ENCODE assay signal across 8 cellular contexts in the genomic region with DNA sequence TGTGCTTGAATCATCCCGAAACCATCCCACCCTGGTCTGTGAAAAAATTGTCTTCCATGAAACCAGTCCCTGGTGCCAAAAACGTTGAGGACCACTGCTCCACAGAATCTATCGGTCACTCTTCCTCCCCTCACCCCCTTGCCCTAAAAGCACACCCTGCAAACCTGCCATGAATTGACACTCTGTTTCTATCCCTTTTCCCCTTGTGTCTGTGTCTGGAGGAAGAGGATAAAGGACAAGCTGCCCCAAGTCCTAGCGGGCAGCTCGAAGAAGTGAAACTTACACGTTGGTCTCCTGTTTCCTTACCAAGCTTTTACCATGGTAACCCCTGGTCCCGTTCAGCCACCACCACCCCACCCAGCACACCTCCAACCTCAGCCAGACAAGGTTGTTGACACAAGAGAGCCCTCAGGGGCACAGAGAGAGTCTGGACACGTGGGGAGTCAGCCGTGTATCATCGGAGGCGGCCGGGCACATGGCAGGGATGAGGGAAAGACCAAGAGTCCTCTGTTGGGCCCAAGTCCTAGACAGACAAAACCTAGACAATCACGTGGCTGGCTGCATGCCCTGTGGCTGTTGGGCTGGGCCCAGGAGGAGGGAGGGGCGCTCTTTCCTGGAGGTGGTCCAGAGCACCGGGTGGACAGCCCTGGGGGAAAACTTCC. TPM values are rescaled to one million over a fixed set of nuclear protein-coding genes. Genes with fewer than 3 reads are reported as not detected.
A peak's percentile ranks its signal among the peaks of the same experiment; 100 is the strongest.
DNase-seq lines count a peak whose midpoint lies in the region; ATAC-seq and TF ChIP-seq lines count a peak whose summit lies in the region.

No MANE protein-coding gene starts in this region.

- no peaks in the 10 kb centered on the region for H3K9me2 ChIP-seq in hepatocyte (replicated peaks; ENCODE audit: insufficient read depth)

- no peak overlapping the region for H3K4me3 ChIP-seq in hepatocyte

- H3K27me3 ChIP-seq in hepatocyte: no peaks in the 10 kb centered on the region

- no peaks in the 10 kb centered on the region for H3K36me3 Mint-ChIP-seq in activated CD4-positive, alpha-beta memory T cell treated with anti-CD3 and anti-CD28 coated beads, Interleukin-2, amount 10 ng/mL, durations not matched to agents 7 days and 5 days (ENCODE audit: low read depth)
- H3K36me3 Mint-ChIP-seq in stimulated activated effector memory CD8-positive, alpha-beta T cell treated with anti-CD3 and anti-CD28 coated beads, Interleukin-12 subunit alpha, Interleukin-12 subunit beta, amount 100 ng/mL, for 72 hours: peaks cover 4% of the 10 kb centered on the region

- H3K27me3 Mint-ChIP-seq in activated CD4-positive, alpha-beta memory T cell treated with anti-CD3 and anti-CD28 coated beads, Interleukin-2, amount 10 ng/mL, durations not matched to agents 7 days and 5 days: peaks cover 64% of the 10 kb centered on the region

- H3K36me3 ChIP-seq in hepatocyte (replicated peaks; ENCODE audit: insufficient read depth, low read depth): no peaks in the 10 kb centered on the region

- POLR2A ChIA-PET in activated CD4-positive, alpha-beta memory T cell treated with anti-CD3 and anti-CD28 coated beads, Interleukin-2, amount 10 ng/mL, durations not matched to agents 7 days and 5 days (lab: Charles Lee): interaction anchor here (1.0 to 1.4 kb wide), 4 partner anchors 10 to 691 kb away, joined by 3 to 6 read pairs (median 3); a partner anchor contains a TSS

- CTCF ChIA-PET in activated CD4-positive, alpha-beta memory T cell treated with anti-CD3 and anti-CD28 coated beads, Interleukin-2, amount 10 ng/mL, durations not matched to agents 7 days and 5 days (lab: Charles Lee): interaction anchor here (1.0 to 5.5 kb wide), 4 partner anchors 12 to 421 kb away, joined by 3 to 26 read pairs (median 10); a partner anchor contains a TSS

- no peaks in the 10 kb centered on the region for H4K20me1 ChIP-seq in hepatocyte (ENCODE audit: insufficient read depth, poor library complexity, severe bottlenecking)

- peak; percentile 26 for ATAC-seq in GM19023 (IDR thresholded peaks at IDR 0.05; ENCODE audit: unreplicated experiment)
- ATAC-seq in HG03432 (IDR thresholded peaks at IDR 0.05; ENCODE audit: unreplicated experiment): peak; percentile 67
- peak; percentile 51 for ATAC-seq in stimulated activated effector memory CD8-positive, alpha-beta T cell treated with anti-CD3 and anti-CD28 coated beads, Interleukin-12 subunit alpha, Interleukin-12 subunit beta, amount 100 ng/mL, for 72 hours

- no peak for TF ChIP-seq CTCF in hepatocyte (IDR thresholded peaks at IDR 0.05; ENCODE audit: poor library complexity)

- H3K79me2 ChIP-seq in hepatocyte: no peaks in the 10 kb centered on the region

- H3K9me3 Mint-ChIP-seq in activated CD4-positive, alpha-beta memory T cell treated with anti-CD3 and anti-CD28 coated beads, Interleukin-2, amount 10 ng/mL, durations not matched to agents 7 days and 5 days: no peaks in the 10 kb centered on the region
- no peaks in the 10 kb centered on the region for H3K9me3 Mint-ChIP-seq in stimulated activated effector memory CD8-positive, alpha-beta T cell treated with anti-CD3 and anti-CD28 coated beads, Interleukin-12 subunit alpha, Interleukin-12 subunit beta, amount 100 ng/mL, for 72 hours

- H3K9me3 ChIP-seq in hepatocyte (ENCODE audit: low read depth): no peaks in the 10 kb centered on the region

- H3K4me2 ChIP-seq in hepatocyte: peak overlapping the region; percentile 73

- H3K4me3 Mint-ChIP-seq in activated CD4-positive, alpha-beta memory T cell treated with anti-CD3 and anti-CD28 coated beads, Interleukin-2, amount 10 ng/mL, durations not matched to agents 7 days and 5 days: peak overlapping the region; percentile 59
- peak overlapping the region; percentile 49 for H3K4me3 Mint-ChIP-seq in stimulated activated effector memory CD8-positive, alpha-beta T cell treated with anti-CD3 and anti-CD28 coated beads, Interleukin-12 subunit alpha, Interleukin-12 subunit beta, amount 100 ng/mL, for 72 hours

- H3K4me1 ChIP-seq in hepatocyte (ENCODE audit: insufficient read depth): peaks cover 38% of the 10 kb centered on the region

- WGBS in hepatocyte (ENCODE audit: low lambda C conversion rate, missing lambda C conversion rate): 53% methylated on average over 15 of the region's 15 CpGs

- no peak overlapping the region for H2AFZ ChIP-seq in hepatocyte

- H3K4me1 Mint-ChIP-seq in activated CD4-positive, alpha-beta memory T cell treated with anti-CD3 and anti-CD28 coated beads, Interleukin-2, amount 10 ng/mL, durations not matched to agents 7 days and 5 days: peaks cover 51% of the 10 kb centered on the region
- H3K4me1 Mint-ChIP-seq in stimulated activated effector memory CD8-positive, alpha-beta T cell treated with anti-CD3 and anti-CD28 coated beads, Interleukin-12 subunit alpha, Interleukin-12 subunit beta, amount 100 ng/mL, for 72 hours: peaks cover 49% of the 10 kb centered on the region

- DNase-seq in activated CD4-positive, alpha-beta memory T cell treated with anti-CD3 and anti-CD28 coated beads, Interleukin-2, amount 10 ng/mL, durations not matched to agents 7 days and 5 days: peak; percentile 35
- DNase-seq in hepatocyte (ENCODE audit: low spot score) (peak; percentile 60), G401 (ENCODE audit: low spot score) (no peak), NCI-H345 (lab: John Stamatoyannopoulos, UW) (no peak)
- DNase-seq in stimulated activated effector memory CD8-positive, alpha-beta T cell treated with anti-CD3 and anti-CD28 coated beads, Interleukin-12 subunit alpha, Interleukin-12 subunit beta, amount 100 ng/mL, for 72 hours (ENCODE audit: low spot score in 2 of 2): no peak
- DNase-seq in stimulated activated CD4-positive, alpha-beta T cell treated with anti-CD3 and anti-CD28 coated beads, Interleukin-2, amount 100 ng/mL, for 48 hours: no peak

- H3K27ac Mint-ChIP-seq in activated CD4-positive, alpha-beta memory T cell treated with anti-CD3 and anti-CD28 coated beads, Interleukin-2, amount 10 ng/mL, durations not matched to agents 7 days and 5 days: no peak overlapping the region
- peak overlapping the region; percentile 46 for H3K27ac Mint-ChIP-seq in stimulated activated effector memory CD8-positive, alpha-beta T cell treated with anti-CD3 and anti-CD28 coated beads, Interleukin-12 subunit alpha, Interleukin-12 subunit beta, amount 100 ng/mL, for 72 hours

- peak overlapping the region; percentile 86 for H3K27ac ChIP-seq in hepatocyte

- in situ Hi-C loops in G401 (cut with HindIII; ENCODE audit: low sequenced_read_pairs): no loop called here

RNA-seq across cellular contexts. Expression of a gene that starts 0.8 kb away (rescaled TPM):
- under 1 TPM; 0.23 to 0.28 TPM for total RNA-seq in activated CD4-positive, alpha-beta memory T cell treated with anti-CD3 and anti-CD28 coated beads, Interleukin-2, amount 10 ng/mL, durations not matched to agents 7 days and 5 days
- total RNA-seq in hepatocyte: 81.8 and 98.2 TPM in 2 replicates
- polyA plus RNA-seq in hepatocyte: 181 and 185 TPM in 2 replicates
- total RNA-seq in G401 (2014; rRNA removed; shearing (Covaris generic)): 103 and 113 TPM in 2 replicates

RNA-seq across cellular contexts. Expression of a gene that starts 28.2 kb away (rescaled TPM):
- total RNA-seq in activated CD4-positive, alpha-beta memory T cell treated with anti-CD3 and anti-CD28 coated beads, Interleukin-2, amount 10 ng/mL, durations not matched to agents 7 days and 5 days: 10 to 100 TPM; 46.7 to 50.0 TPM
- 85.8 and 118 TPM in 2 replicates for total RNA-seq in hepatocyte
- polyA plus RNA-seq in hepatocyte: 31.1 and 32.0 TPM in 2 replicates
- 211 and 215 TPM in 2 replicates for total RNA-seq in G401 (2014; rRNA removed; shearing (Covaris generic))

RNA-seq across cellular contexts. Expression of a gene that starts 39.2 kb away (rescaled TPM):
- total RNA-seq in activated CD4-positive, alpha-beta memory T cell treated with anti-CD3 and anti-CD28 coated beads, Interleukin-2, amount 10 ng/mL, durations not matched to agents 7 days and 5 days: under 1 TPM; 0.30 to 0.33 TPM
- total RNA-seq in hepatocyte: 0.30 and 0.32 TPM in 2 replicates
- 0.19 and 0.80 TPM in 2 replicates for polyA plus RNA-seq in hepatocyte
- total RNA-seq in G401 (2014; rRNA removed; shearing (Covaris generic)): 122 and 148 TPM in 2 replicates

RNA-seq across cellular contexts. Expression of a gene that starts 40.8 kb away (rescaled TPM):
- 10 to 100 TPM; 72.6 to 72.7 TPM for total RNA-seq in activated CD4-positive, alpha-beta memory T cell treated with anti-CD3 and anti-CD28 coated beads, Interleukin-2, amount 10 ng/mL, durations not matched to agents 7 days and 5 days
- total RNA-seq in hepatocyte: 10.0 and 13.1 TPM in 2 replicates
- 25.7 and 27.2 TPM in 2 replicates for polyA plus RNA-seq in hepatocyte
- 5.6 and 9.9 TPM in 2 replicates for total RNA-seq in G401 (2014; rRNA removed; shearing (Covaris generic))

RNA-seq across cellular contexts. Expression of a gene that starts 54.0 kb away (rescaled TPM):
- not detected for total RNA-seq in activated CD4-positive, alpha-beta memory T cell treated with anti-CD3 and anti-CD28 coated beads, Interleukin-2, amount 10 ng/mL, durations not matched to agents 7 days and 5 days
- total RNA-seq in hepatocyte: not detected in 2 replicates
- not detected in 2 replicates for polyA plus RNA-seq in hepatocyte
- 1.2 TPM in 1 of 2 replicates, not detected in the other for total RNA-seq in G401 (2014; rRNA removed; shearing (Covaris generic))

Comparison
In these comparisons a context has a peak if more than half of its experiments do, and no peak if none do; other contexts are left out.
1. DNase-seq: peak in activated CD4-positive, alpha-beta memory T cell treated with anti-CD3 and anti-CD28 coated beads, Interleukin-2, amount 10 ng/mL, durations not matched to agents 7 days and 5 days (single experiment) and hepatocyte (single experiment); none in stimulated activated effector memory CD8-positive, alpha-beta T cell treated with anti-CD3 and anti-CD28 coated beads, Interleukin-12 subunit alpha, Interleukin-12 subunit beta, amount 100 ng/mL, for 72 hours (0 of 2), stimulated activated CD4-positive, alpha-beta T cell treated with anti-CD3 and anti-CD28 coated beads, Interleukin-2, amount 100 ng/mL, for 48 hours (0 of 2), G401 (single experiment) and NCI-H345 (single experiment).
2. RNA of a gene that starts 0.8 kb away (total RNA-seq): 103 to 113 TPM in G401 and 81.8 to 98.2 TPM in hepatocyte; 0.23 to 0.28 TPM in activated CD4-positive, alpha-beta memory T cell treated with anti-CD3 and anti-CD28 coated beads, Interleukin-2, amount 10 ng/mL, durations not matched to agents 7 days and 5 days; every median in the first group is over 10 times any median in the second.
3. RNA of a gene that starts 39.2 kb away (total RNA-seq): 122 to 148 TPM in G401; 0.30 to 0.33 TPM in activated CD4-positive, alpha-beta memory T cell treated with anti-CD3 and anti-CD28 coated beads, Interleukin-2, amount 10 ng/mL, durations not matched to agents 7 days and 5 days and 0.30 to 0.32 TPM in hepatocyte; every median in the first group is over 10 times any median in the second.
4. Peak in every context shown above with its lines, with median percentiles within 50 percentile points of each other: ATAC-seq.